14 cellular contexts compared by ENCODE assay signal in genomic region chr20:32051720-32052089, GRCh38. TPM values are rescaled to one million over a fixed set of nuclear protein-coding genes. Genes with fewer than 3 reads are reported as not detected.
DNase-seq lines count a peak whose midpoint lies in the region; ATAC-seq and TF ChIP-seq lines count a peak whose summit lies in the region.
"Had no signal": no experiment of that assay in that cellular context is flagged by ENCODE, and none has a peak within 500 bp of the region (broad histone marks: within the 10 kb centered on the region; RNA-seq: fewer than 3 reads in every experiment).

No MANE protein-coding gene starts in this region.

- H3K4me1 ChIP-seq in CD4-positive, CD25-positive, alpha-beta regulatory T cell (ENCODE audit: control insufficient read depth, insufficient read depth, low read length, poor library complexity, severe bottlenecking): peaks cover 22% of the 10 kb centered on the region

- H3K36me3 Mint-ChIP-seq in CD4-positive, CD25-positive, alpha-beta regulatory T cell: peaks cover 7% of the 10 kb centered on the region
- H3K36me3 Mint-ChIP-seq in nephron progenitor cell (ENCODE audit: low read depth): no peaks in the 10 kb centered on the region

- H3K9me3 Mint-ChIP-seq in CD4-positive, CD25-positive, alpha-beta regulatory T cell: peaks cover 0 to 4% (median 0%) of the 10 kb centered on the region in 7 donors
- H3K9me3 Mint-ChIP-seq in nephron progenitor cell: peaks cover 6% of the 10 kb centered on the region

- H3K4me3 ChIP-seq in CD4-positive, CD25-positive, alpha-beta regulatory T cell (ENCODE audit: low read depth, low read length): no peak overlapping the region
- H3K4me3 ChIP-seq in HL-60 (replicated peaks; ENCODE audit: insufficient read depth, low read length) (peak overlapping the region; percentile 91), dorsolateral prefrontal cortex (peak overlapping the region in 42 of 59 donors; percentile 3 to 61 (median 40))

- no peak for DNase-seq in CD4-positive, CD25-positive, alpha-beta regulatory T cell
- no peak for DNase-seq in HL-60 (ENCODE audit: low read depth in 1 of 2, low spot score in 1 of 2)
- DNase-seq in dorsolateral prefrontal cortex: no peak
- DNase-seq in nephron progenitor cell: no peak
- DNase-seq in cerebellar nuclear complex (lab: John Stamatoyannopoulos, UW): no peak
- no peak for DNase-seq in ureter (ENCODE audit: low spot score)
- no peak for DNase-seq in C1 segment of cervical spinal cord (lab: John Stamatoyannopoulos, UW)
- DNase-seq in putamen (ENCODE audit: low spot score): no peak
- DNase-seq: activated CD4-positive, alpha-beta T cell treated with anti-CD3 and anti-CD28 coated beads, Interleukin-2, amount 50 U/mL, for 4 hours; NCI-H446 treated with DMSO at 0.1 percent for 48 hours; SHP77 treated with DMSO at 0.1 percent for 48 hours; stimulated activated naive CD4-positive, alpha-beta T cell had no signal

- no peak overlapping the region for H3K27ac ChIP-seq in CD4-positive, CD25-positive, alpha-beta regulatory T cell (ENCODE audit: insufficient read depth, low read length, poor library complexity, severe bottlenecking)
- H3K27ac ChIP-seq in HL-60 (replicated peaks): peak overlapping the region; percentile 88
- H3K27ac ChIP-seq in dorsolateral prefrontal cortex: peak overlapping the region in 16 of 59 donors; percentile 0 to 73 (median 42)

- H3K4me1 Mint-ChIP-seq in CD4-positive, CD25-positive, alpha-beta regulatory T cell: peaks cover 0 to 20% (median 12%) of the 10 kb centered on the region in 4 donors
- peaks cover 19% of the 10 kb centered on the region for H3K4me1 Mint-ChIP-seq in nephron progenitor cell

- intact Hi-C loops in dorsolateral prefrontal cortex (cut with DNase I): no loop called here

- H3K27me3 ChIP-seq in CD4-positive, CD25-positive, alpha-beta regulatory T cell (ENCODE audit: control insufficient read depth, insufficient read depth, low read length): peaks cover 26% of the 10 kb centered on the region
- H3K27me3 ChIP-seq in HL-60 (ENCODE audit: insufficient read depth, poor library complexity, severe bottlenecking) (no peaks in the 10 kb centered on the region), dorsolateral prefrontal cortex (peaks cover 0 to 64% (median 35%) of the 10 kb centered on the region in 45 donors)

- peak overlapping the region in 3 of 4 donors; percentile 39 to 61 (median 51) for H3K4me3 Mint-ChIP-seq in CD4-positive, CD25-positive, alpha-beta regulatory T cell
- H3K4me3 Mint-ChIP-seq in nephron progenitor cell: peak overlapping the region; percentile 80

- H3K27ac Mint-ChIP-seq in CD4-positive, CD25-positive, alpha-beta regulatory T cell: no peak overlapping the region
- no peak overlapping the region for H3K27ac Mint-ChIP-seq in nephron progenitor cell

- no peaks in the 10 kb centered on the region for H3K9me3 ChIP-seq in CD4-positive, CD25-positive, alpha-beta regulatory T cell (ENCODE audit: control insufficient read depth in 2 of 2, low read length in 2 of 2)

- H3K36me3 ChIP-seq in CD4-positive, CD25-positive, alpha-beta regulatory T cell (ENCODE audit: control insufficient read depth, insufficient read depth, low read length): no peaks in the 10 kb centered on the region

- peaks cover 77% of the 10 kb centered on the region for H3K27me3 Mint-ChIP-seq in CD4-positive, CD25-positive, alpha-beta regulatory T cell
- H3K27me3 Mint-ChIP-seq in nephron progenitor cell (ENCODE audit: low read depth, poor library complexity): peaks cover 59% of the 10 kb centered on the region

- TF ChIP-seq CTCF in HL-60 (IDR thresholded peaks at IDR 0.05; ENCODE audit: insufficient read depth, low read length): no peak
- TF ChIP-seq CTCF in dorsolateral prefrontal cortex (IDR thresholded peaks at IDR 0.05 in 54 of 56, conservative IDR thresholded peaks at IDR 0.05 in 2 of 56; ENCODE audit: low read depth in 1 of 56, partially characterized antibody in 56 of 56): no peak
- no peak for TF ChIP-seq CTCF in nephron progenitor cell (IDR thresholded peaks at IDR 0.05)

- no peak for ATAC-seq in CD4-positive, CD25-positive, alpha-beta regulatory T cell (ENCODE audit: low read depth in 2 of 2)

RNA-seq across cellular contexts. Expression of gene HCK, which starts 0.3 kb away (rescaled TPM):
- not detected for total RNA-seq in CD4-positive, CD25-positive, alpha-beta regulatory T cell
- polyA plus RNA-seq in CD4-positive, CD25-positive, alpha-beta regulatory T cell: under 1 TPM in 3 of 4 donors, not detected in 1; 0.23 to 0.87 (median 0.25) TPM
- total RNA-seq in dorsolateral prefrontal cortex: 10 to 100 TPM in 19 of 120 experiments, 1 to 10 TPM in 101; 1.3 to 30.6 (median 5.7) TPM
- total RNA-seq in ureter: 6.1 TPM
- total RNA-seq: lung microvascular endothelial cell had no signal

RNA-seq across cellular contexts. Expression of gene CCM2L, which starts 41.5 kb away (rescaled TPM):
- total RNA-seq in CD4-positive, CD25-positive, alpha-beta regulatory T cell: not detected
- polyA plus RNA-seq in CD4-positive, CD25-positive, alpha-beta regulatory T cell: not detected
- total RNA-seq in dorsolateral prefrontal cortex (1 to 10 TPM; 2.5 to 10.0 (median 4.8) TPM), ureter (8.2 TPM)
- total RNA-seq: bronchial epithelial cell had no signal

RNA-seq across cellular contexts. Expression of gene TM9SF4, which starts 57.8 kb away (rescaled TPM):
- 36.3 TPM for total RNA-seq in CD4-positive, CD25-positive, alpha-beta regulatory T cell
- 10 to 100 TPM; 28.7 to 31.4 (median 29.4) TPM for polyA plus RNA-seq in CD4-positive, CD25-positive, alpha-beta regulatory T cell
- 10 to 100 TPM; 45.6 to 73.7 (median 60.7) TPM for total RNA-seq in dorsolateral prefrontal cortex
- 69.4 TPM for total RNA-seq in ureter
